Comparison of ENCODE assay signal across 20 cellular contexts in the genomic region with DNA sequence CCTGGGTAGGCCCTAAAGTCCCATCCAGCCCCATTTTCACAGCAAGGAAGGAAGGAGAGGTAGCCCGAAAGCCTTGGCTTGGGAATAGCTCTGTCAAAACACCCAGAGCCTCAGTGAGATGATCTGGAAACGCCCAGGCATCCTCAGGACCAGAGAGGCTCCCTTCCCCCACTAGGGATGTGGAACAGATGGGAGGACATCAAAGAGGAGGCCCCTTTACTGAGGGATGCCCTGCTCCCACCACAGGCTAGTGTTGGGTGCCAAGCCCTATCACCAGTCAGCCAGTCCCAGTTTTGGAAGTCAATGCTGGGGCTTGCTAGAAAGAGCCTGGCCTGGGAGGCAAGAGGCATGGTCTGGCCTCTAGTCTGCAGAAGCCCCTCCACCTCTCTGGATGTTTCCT. TPM values are rescaled to one million over a fixed set of nuclear protein-coding genes. Genes with fewer than 3 reads are reported as not detected.
"Had no signal": no experiment of that assay in that cellular context is flagged by ENCODE, and none has a peak within 500 bp of the region (broad histone marks: within the 10 kb centered on the region; RNA-seq: fewer than 3 reads in every experiment).

No MANE protein-coding gene starts in this region.

- H3K36me3 Mint-ChIP-seq: activated naive CD8-positive, alpha-beta T cell treated with anti-CD3 and anti-CD28 coated beads for 36 hours; stimulated activated memory B cell treated with anti-CD40 and anti-IgM and Interleukin-4, amounts not matched to agents 10 μg/mL and 1 μg/mL and 100 μg/mL, for 72 hours; T-cell had no signal

- H3K36me3 ChIP-seq: colonic mucosa had no signal

- H3K27ac Mint-ChIP-seq: activated naive CD8-positive, alpha-beta T cell treated with anti-CD3 and anti-CD28 coated beads for 36 hours; activated T-helper 1 cell treated with anti-CD3 and anti-CD28 coated beads, Interleukin-12 subunit alpha, Interleukin-12 subunit beta, Interleukin-2, Interleukin-4 antibody, amounts not matched to agents 30 ng/mL and 10 ng/mL and 1 ng/mL, durations not matched to agents 14 hours and 24 hours and 36 hours; stimulated activated memory B cell treated with anti-CD40 and anti-IgM and Interleukin-4, amounts not matched to agents 10 μg/mL and 1 μg/mL and 100 μg/mL, for 72 hours; T-cell had no signal

- H3K4me3 Mint-ChIP-seq: activated naive CD8-positive, alpha-beta T cell treated with anti-CD3 and anti-CD28 coated beads for 36 hours; activated T-helper 1 cell treated with anti-CD3 and anti-CD28 coated beads, Interleukin-12 subunit alpha, Interleukin-12 subunit beta, Interleukin-2, Interleukin-4 antibody, amounts not matched to agents 30 ng/mL and 10 ng/mL and 1 ng/mL, durations not matched to agents 14 hours and 24 hours and 36 hours; stimulated activated memory B cell treated with anti-CD40 and anti-IgM and Interleukin-4, amounts not matched to agents 10 μg/mL and 1 μg/mL and 100 μg/mL, for 72 hours; T-cell had no signal

- H3K27ac ChIP-seq: colonic mucosa, foreskin keratinocyte, parathyroid adenoma had no signal

- H3K4me1 ChIP-seq: foreskin keratinocyte had no signal

- H3K9me3 Mint-ChIP-seq: activated naive CD8-positive, alpha-beta T cell treated with anti-CD3 and anti-CD28 coated beads for 36 hours; activated T-helper 1 cell treated with anti-CD3 and anti-CD28 coated beads, Interleukin-12 subunit alpha, Interleukin-12 subunit beta, Interleukin-2, Interleukin-4 antibody, amounts not matched to agents 30 ng/mL and 10 ng/mL and 1 ng/mL, durations not matched to agents 14 hours and 24 hours and 36 hours; stimulated activated memory B cell treated with anti-CD40 and anti-IgM and Interleukin-4, amounts not matched to agents 10 μg/mL and 1 μg/mL and 100 μg/mL, for 72 hours; T-cell had no signal

- H3K4me3 ChIP-seq: colonic mucosa, smooth muscle cell had no signal

- DNase-seq: activated CD4-positive, alpha-beta T cell treated with anti-CD3 and anti-CD28 coated beads, Interleukin-2, amount 50 U/mL, for 1 hour; activated naive CD4-positive, alpha-beta T cell; activated naive CD8-positive, alpha-beta T cell treated with anti-CD3 and anti-CD28 coated beads for 36 hours; activated T-cell treated with anti-CD3 and anti-CD28 coated beads for 4 hours; amniotic stem cell; central memory CD4-positive, alpha-beta T cell; colonic mucosa; foreskin keratinocyte; stimulated activated CD4-positive, alpha-beta T cell treated with anti-CD3 and anti-CD28 coated beads, Interleukin-4, amount 100 ng/mL, for 24 hours; T-cell had no signal

- ATAC-seq: foreskin keratinocyte; left lobe of liver; sciatic nerve; SK-N-SH treated with all-trans-retinoic acid at 6 μM for 48 hours; stimulated activated memory B cell treated with anti-CD40 and anti-IgM and Interleukin-4, amounts not matched to agents 10 μg/mL and 1 μg/mL and 100 μg/mL, for 72 hours; T-cell had no signal

- H3K9me3 ChIP-seq: colonic mucosa had no signal

RNA-seq across cellular contexts. Expression of a gene that starts 4.7 kb away (rescaled TPM):
- total RNA-seq: activated naive CD8-positive, alpha-beta T cell treated with anti-CD3 and anti-CD28 coated beads for 36 hours; activated T-helper 1 cell treated with anti-CD3 and anti-CD28 coated beads, Interleukin-12 subunit alpha, Interleukin-12 subunit beta, Interleukin-2, Interleukin-4 antibody, amounts not matched to agents 30 ng/mL and 10 ng/mL and 1 ng/mL, durations not matched to agents 14 hours and 24 hours and 36 hours; epithelial cell of proximal tubule; lung microvascular endothelial cell had no signal

RNA-seq across cellular contexts. Expression of a gene that starts 42.3 kb away (rescaled TPM):
- total RNA-seq: fibroblast of lung, lung microvascular endothelial cell, smooth muscle cell had no signal
- polyA plus RNA-seq: smooth muscle cell had no signal
